In the genomic region with DNA sequence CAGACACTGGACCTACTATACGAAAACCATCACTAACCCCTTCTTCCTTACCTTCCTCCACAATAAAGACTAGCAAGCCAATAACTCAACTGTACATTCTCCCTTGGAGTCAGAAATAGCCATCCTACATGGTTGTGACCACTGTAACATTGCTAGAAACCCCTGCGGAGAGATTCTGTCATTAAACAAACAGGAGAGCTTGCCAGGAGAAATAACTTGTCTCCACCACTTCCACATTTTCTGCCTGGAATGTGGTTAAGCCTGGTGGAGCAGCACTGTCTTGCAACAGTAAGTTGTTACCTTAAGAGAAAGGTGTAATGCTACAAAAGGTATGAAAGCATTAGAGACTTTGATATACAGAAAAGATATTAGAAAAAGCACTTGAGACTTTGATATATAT, we compare ENCODE assay signal across 17 cellular contexts. TPM values are rescaled to one million over a fixed set of nuclear protein-coding genes. Genes with fewer than 3 reads are reported as not detected.
DNase-seq lines count a peak whose midpoint lies in the region; ATAC-seq, FAIRE-seq and TF ChIP-seq lines count a peak whose summit lies in the region.
"Had no signal": no experiment of that assay in that cellular context is flagged by ENCODE, and none has a peak within 500 bp of the region (broad histone marks: within the 10 kb centered on the region; RNA-seq: fewer than 3 reads in every experiment).

No MANE protein-coding gene starts in this region.

- FAIRE-seq in bronchial epithelial cell (lab: Jason Lieb, UNC), result no peak
- FAIRE-seq: HTR-8/SVneo had no signal

- in situ Hi-C loops in GM13977 (cut with MboI; ENCODE audit: low pct_unique_long_range_greater_than_20kb, low sequenced_read_pairs, unreplicated experiment), result no loop called here

- no peaks in the 10 kb centered on the region for H3K27me3 ChIP-seq in bronchial epithelial cell (ENCODE audit: control insufficient read depth, insufficient read depth, low read length)
- H3K27me3 ChIP-seq: heart right ventricle, transverse colon had no signal

- no peaks in the 10 kb centered on the region for H3K36me3 ChIP-seq in bronchial epithelial cell (ENCODE audit: control insufficient read depth, insufficient read depth, low read length)
- H3K36me3 ChIP-seq: HAP-1, heart right ventricle, transverse colon had no signal

- DNase-seq in AG08396 (ENCODE audit: low spot score) (peak; percentile 2), LoVo (ENCODE audit: low spot score) (peak; percentile 13), bronchial epithelial cell (ENCODE audit: low read depth) (peak; percentile 87), kidney glomerular epithelial cell (lab: John Stamatoyannopoulos, UW) (peak; percentile 90), GM13977 (ENCODE audit: low spot score) (no peak), RKO (ENCODE audit: low spot score) (no peak), NCI-H2171 treated with DMSO at 0.1 percent for 48 hours (lab: John Stamatoyannopoulos, UW) (no peak)
- DNase-seq: activated B cell treated with CpG ODN at 0.5 μM for 24 hours; activated naive CD8-positive, alpha-beta T cell treated with anti-CD3 and anti-CD28 coated beads, Interleukin-2, amount 50 U/mL, for 24 hours; activated T-cell treated with anti-CD3 and anti-CD28 coated beads for 4 hours; effector memory CD4-positive, alpha-beta T cell; heart right ventricle; NCI-H510A; transverse colon had no signal

- no peak for ATAC-seq in HG02973 (IDR thresholded peaks at IDR 0.05; ENCODE audit: unreplicated experiment)
- ATAC-seq: activated naive CD8-positive, alpha-beta T cell treated with anti-CD3 and anti-CD28 coated beads, Interleukin-2, amount 50 U/mL, for 24 hours; heart right ventricle had no signal

- no peak overlapping the region for H3K4me3 ChIP-seq in bronchial epithelial cell (ENCODE audit: low read depth, low read length)
- H3K4me3 ChIP-seq: HAP-1, heart right ventricle, transverse colon had no signal

- TF ChIP-seq CTCF in bronchial epithelial cell (IDR thresholded peaks at IDR 0.05; ENCODE audit: insufficient read depth, low read length, severe bottlenecking) (no peak), GM13977 (IDR thresholded peaks at IDR 0.05; ENCODE audit: extremely low read depth, insufficient read depth, missing control alignments) (no peak)

RNA-seq across cellular contexts. Expression of a gene that starts 45.8 kb away (rescaled TPM):
- 0.26 TPM in 2 replicates for total RNA-seq in bronchial epithelial cell
- total RNA-seq: activated B cell treated with CpG ODN at 0.5 μM for 24 hours had no signal

Comparison
In these comparisons a context has a peak if more than half of its experiments do, and no peak if none do; other contexts are left out.
1. DNase-seq: peak in AG08396 (single experiment), LoVo (single experiment), bronchial epithelial cell (single experiment) and kidney glomerular epithelial cell (single experiment); none in GM13977 (single experiment), RKO (single experiment) and NCI-H2171 treated with DMSO at 0.1 percent for 48 hours (single experiment).